Comparison of ENCODE assay signal across 20 cellular contexts in genomic region chr3:39067286-39067685, GRCh38. TPM values are rescaled to one million over a fixed set of nuclear protein-coding genes. Genes with fewer than 3 reads are reported as not detected.
DNase-seq lines count a peak whose midpoint lies in the region; FAIRE-seq and TF ChIP-seq lines count a peak whose summit lies in the region.
"Had no signal": no experiment of that assay in that cellular context is flagged by ENCODE, and none has a peak within 500 bp of the region (broad histone marks: within the 10 kb centered on the region; RNA-seq: fewer than 3 reads in every experiment).

No MANE protein-coding gene starts in this region.

- FAIRE-seq in bronchial epithelial cell (lab: Jason Lieb, UNC) (peak; percentile 43), keratinocyte (lab: Jason Lieb, UNC) (peak; percentile 89)
- FAIRE-seq: A549, H1, RCC 7860 had no signal

- dilution Hi-C loops in keratinocyte (cut with MboI; ENCODE audit: extremely low pct_ligation_motif_present, low sequenced_read_pairs): no loop called here

- no peaks in the 10 kb centered on the region for H3K27me3 ChIP-seq in bronchial epithelial cell (ENCODE audit: control insufficient read depth, insufficient read depth, low read length)
- no peaks in the 10 kb centered on the region for H3K27me3 ChIP-seq in keratinocyte (ENCODE audit: control insufficient read depth, extremely low read depth, insufficient read depth, low read length)

- H3K79me2 ChIP-seq in keratinocyte (ENCODE audit: control insufficient read depth, insufficient read depth, low read length): peaks cover 4% of the 10 kb centered on the region

- H3K4me1 ChIP-seq in keratinocyte (ENCODE audit: control insufficient read depth, extremely low read depth, insufficient read depth, low read length): peaks cover 7% of the 10 kb centered on the region
- H3K4me1 ChIP-seq: A549 had no signal

- no peaks in the 10 kb centered on the region for H4K20me1 ChIP-seq in keratinocyte (ENCODE audit: control insufficient read depth, extremely low read depth, insufficient read depth, low read length)

- H3K9me3 ChIP-seq in keratinocyte (ENCODE audit: control insufficient read depth, low read depth, low read length): no peaks in the 10 kb centered on the region
- H3K9me3 ChIP-seq: A549 had no signal

- no peak overlapping the region for H3K4me2 ChIP-seq in keratinocyte (ENCODE audit: control insufficient read depth, extremely low read depth, insufficient read depth, low read depth, low read length)
- H3K4me2 ChIP-seq: A549 had no signal

- H3K36me3 ChIP-seq in bronchial epithelial cell (ENCODE audit: control insufficient read depth, insufficient read depth, low read length) (peaks cover 2% of the 10 kb centered on the region), keratinocyte (ENCODE audit: control insufficient read depth in 2 of 2, extremely low read depth in 1 of 2, insufficient read depth in 2 of 2, low read length in 2 of 2) (no peaks in the 10 kb centered on the region)

- H3K9ac ChIP-seq in keratinocyte (ENCODE audit: control insufficient read depth, extremely low read depth, insufficient read depth, low read length): no peak overlapping the region

- no peak overlapping the region for H2AFZ ChIP-seq in keratinocyte (ENCODE audit: control insufficient read depth, low read length)

- H3K9me1 ChIP-seq in keratinocyte (ENCODE audit: control insufficient read depth, extremely low read depth, insufficient read depth, low read length): no peaks in the 10 kb centered on the region

- H3K4me3 ChIP-seq in bronchial epithelial cell (ENCODE audit: low read depth, low read length) (no peak overlapping the region), keratinocyte (ENCODE audit: control insufficient read depth in 2 of 3, extremely low read depth in 1 of 3, insufficient read depth in 2 of 3, low read depth in 1 of 3, low read length in 3 of 3) (no peak overlapping the region)
- H3K4me3 ChIP-seq: A549 had no signal

- H3K27ac ChIP-seq in keratinocyte (ENCODE audit: control insufficient read depth, insufficient read depth, low read length): no peak overlapping the region
- H3K27ac ChIP-seq: A549 had no signal

- TF ChIP-seq CTCF in bronchial epithelial cell (IDR thresholded peaks at IDR 0.05; ENCODE audit: insufficient read depth, low read length, severe bottlenecking) (peak; percentile 6), keratinocyte (optimal IDR thresholded peaks at IDR 0.05 in 1 of 3, IDR thresholded peaks at IDR 0.05 in 1 of 3, conservative IDR thresholded peaks at IDR 0.05 in 1 of 3; ENCODE audit: extremely low read depth in 1 of 3, insufficient read depth in 2 of 3, low read length in 3 of 3) (no peak)

- DNase-seq in AG08395 (ENCODE audit: low spot score): peak; percentile 9
- peak; percentile 0 for DNase-seq in HPDE6-E6E7 (ENCODE audit: extremely low spot score)
- peak; percentile 83 for DNase-seq in bronchial epithelial cell (ENCODE audit: low read depth)
- no peak for DNase-seq in keratinocyte (ENCODE audit: low read depth, low spot score)
- no peak for DNase-seq in OCI-M2 (lab: John Stamatoyannopoulos, UW; ENCODE audit: unreplicated experiment)
- DNase-seq in DMS79 treated with DMSO at 0.1 percent for 48 hours (lab: John Stamatoyannopoulos, UW): no peak
- no peak for DNase-seq in DMS114 treated with DMSO at 0.1 percent for 48 hours (lab: John Stamatoyannopoulos, UW; ENCODE audit: unreplicated experiment)
- DNase-seq: CD4-positive, CD25-positive, alpha-beta regulatory T cell; DND-41; GF-D8; HFFc6; Karpas-422; NCI-H1105 treated with DMSO at 0.1 percent for 48 hours; NCI-H1930; NCI-H2171 treated with DMSO at 0.1 percent for 48 hours; NCI-H510A treated with DMSO at 0.1 percent for 48 hours; SIG-M5 had no signal

RNA-seq across cellular contexts. Expression of gene WDR48, which starts 15.5 kb away (rescaled TPM):
- total RNA-seq in bronchial epithelial cell: 20.0 and 21.1 TPM in 2 replicates
- 14.9 to 29.7 TPM (median 20.2 TPM) in 3 replicates for polyA plus RNA-seq in keratinocyte
- polyA plus RNA-seq in keratinocyte (2011; ENCODE audit: low read depth): 16.5 TPM
- polyA plus RNA-seq in keratinocyte (2011; cell fraction: cytosol; rRNA removed): 10.1 and 26.2 TPM in 2 replicates
- polyA plus RNA-seq in keratinocyte (2011; cell fraction: nucleus; rRNA removed): 19.3 and 27.8 TPM in 2 replicates
- polyA plus RNA-seq in keratinocyte (2012; ENCODE audit: low replicate concordance): 14.3 and 15.1 TPM in 2 replicates
- polyA minus RNA-seq in keratinocyte: 4.5 to 36.3 TPM (median 22.3 TPM) in 3 replicates
- polyA minus RNA-seq in keratinocyte (2011; cell fraction: cytosol; rRNA and poly(A)+ RNA removed): 30.7 TPM
- polyA minus RNA-seq in keratinocyte (2011; cell fraction: nucleus; rRNA and poly(A)+ RNA removed): 10.6 and 21.7 TPM in 2 replicates

RNA-seq across cellular contexts. Expression of gene SCN11A, which starts 15.5 kb away (rescaled TPM):
- total RNA-seq in bronchial epithelial cell: not detected in 2 replicates
- 0.01 to 0.04 TPM in 2 of 3 replicates, not detected in the other for polyA plus RNA-seq in keratinocyte
- polyA plus RNA-seq in keratinocyte (2011; ENCODE audit: low read depth): not detected
- polyA plus RNA-seq in keratinocyte (2011; cell fraction: cytosol; rRNA removed): 0.01 TPM in 1 of 2 replicates, not detected in the other
- 0.04 and 0.06 TPM in 2 replicates for polyA plus RNA-seq in keratinocyte (2011; cell fraction: nucleus; rRNA removed)
- polyA plus RNA-seq in keratinocyte (2012; ENCODE audit: low replicate concordance): not detected in 2 replicates
- 0.07 TPM in 1 of 3 replicates, not detected in the others for polyA minus RNA-seq in keratinocyte
- polyA minus RNA-seq in keratinocyte (2011; cell fraction: cytosol; rRNA and poly(A)+ RNA removed): not detected
- polyA minus RNA-seq in keratinocyte (2011; cell fraction: nucleus; rRNA and poly(A)+ RNA removed): not detected in 2 replicates
- total RNA-seq: CD4-positive, CD25-positive, alpha-beta regulatory T cell; HFFc6 had no signal

RNA-seq across cellular contexts. Expression of gene GORASP1, which starts 40.1 kb away (rescaled TPM):
- 17.9 and 24.6 TPM in 2 replicates for total RNA-seq in bronchial epithelial cell
- polyA plus RNA-seq in keratinocyte: 38.4 to 58.8 TPM (median 43.7 TPM) in 3 replicates
- polyA plus RNA-seq in keratinocyte (2011; ENCODE audit: low read depth): 9.6 TPM
- polyA plus RNA-seq in keratinocyte (2011; cell fraction: cytosol; rRNA removed): 30.3 and 31.4 TPM in 2 replicates
- 81.5 and 88.8 TPM in 2 replicates for polyA plus RNA-seq in keratinocyte (2011; cell fraction: nucleus; rRNA removed)
- 31.1 and 34.2 TPM in 2 replicates for polyA plus RNA-seq in keratinocyte (2012; ENCODE audit: low replicate concordance)
- polyA minus RNA-seq in keratinocyte: 39.1 to 63.4 TPM (median 52.9 TPM) in 3 replicates
- polyA minus RNA-seq in keratinocyte (2011; cell fraction: cytosol; rRNA and poly(A)+ RNA removed): 34.1 TPM
- 27.2 and 30.3 TPM in 2 replicates for polyA minus RNA-seq in keratinocyte (2011; cell fraction: nucleus; rRNA and poly(A)+ RNA removed)

RNA-seq across cellular contexts. Expression of gene TTC21A, which starts 40.2 kb away (rescaled TPM):
- total RNA-seq in bronchial epithelial cell: 1.1 and 1.8 TPM in 2 replicates
- polyA plus RNA-seq in keratinocyte: 1.1 to 2.4 TPM (median 1.3 TPM) in 3 replicates
- 2.2 TPM for polyA plus RNA-seq in keratinocyte (2011; ENCODE audit: low read depth)
- 0.30 and 0.50 TPM in 2 replicates for polyA plus RNA-seq in keratinocyte (2011; cell fraction: cytosol; rRNA removed)
- 6.2 and 6.4 TPM in 2 replicates for polyA plus RNA-seq in keratinocyte (2011; cell fraction: nucleus; rRNA removed)
- 0.61 and 2.7 TPM in 2 replicates for polyA plus RNA-seq in keratinocyte (2012; ENCODE audit: low replicate concordance)
- polyA minus RNA-seq in keratinocyte: 1.2 to 3.3 TPM (median 2.0 TPM) in 3 replicates
- polyA minus RNA-seq in keratinocyte (2011; cell fraction: cytosol; rRNA and poly(A)+ RNA removed): not detected
- 2.6 and 3.9 TPM in 2 replicates for polyA minus RNA-seq in keratinocyte (2011; cell fraction: nucleus; rRNA and poly(A)+ RNA removed)

Comparison
In these comparisons a context has a peak if more than half of its experiments do, and no peak if none do; other contexts are left out.
1. DNase-seq: peak in AG08395 (single experiment), HPDE6-E6E7 (single experiment) and bronchial epithelial cell (single experiment); none in keratinocyte (single experiment), OCI-M2 (single experiment), DMS79 treated with DMSO at 0.1 percent for 48 hours (single experiment) and DMS114 treated with DMSO at 0.1 percent for 48 hours (single experiment).